13 cellular contexts compared by ENCODE assay signal in genomic region chr2:190340369-190340768, GRCh38. TPM values are rescaled to one million over a fixed set of nuclear protein-coding genes. Genes with fewer than 3 reads are reported as not detected.
DNase-seq lines count a peak whose midpoint lies in the region; ATAC-seq and TF ChIP-seq lines count a peak whose summit lies in the region.
"Had no signal": no experiment of that assay in that cellular context is flagged by ENCODE, and none has a peak within 500 bp of the region (broad histone marks: within the 10 kb centered on the region; RNA-seq: fewer than 3 reads in every experiment).

No MANE protein-coding gene starts in this region.

- peaks cover 2% of the 10 kb centered on the region for H3K36me3 Mint-ChIP-seq in activated CD8-positive, alpha-beta memory T cell treated with anti-CD3 and anti-CD28 coated beads, Interleukin-2, amount 10 ng/mL, durations not matched to agents 7 days and 5 days
- H3K36me3 Mint-ChIP-seq: stimulated activated memory B cell treated with anti-CD40 and anti-IgM and Interleukin-4, amounts not matched to agents 10 μg/mL and 1 μg/mL and 100 μg/mL, for 72 hours had no signal

- CTCF ChIA-PET in activated CD8-positive, alpha-beta memory T cell treated with anti-CD3 and anti-CD28 coated beads, Interleukin-2, amount 10 ng/mL, durations not matched to agents 7 days and 5 days (lab: Charles Lee): no interaction called here

- H3K27me3 ChIP-seq in DND-41 (ENCODE audit: insufficient read depth, low read length, poor library complexity) (no peaks in the 10 kb centered on the region), WERI-Rb-1 (ENCODE audit: insufficient read depth, low read depth, severe bottlenecking) (no peaks in the 10 kb centered on the region)
- H3K27me3 ChIP-seq: gastroesophageal sphincter had no signal

- no peak overlapping the region for H3K4me3 Mint-ChIP-seq in activated CD8-positive, alpha-beta memory T cell treated with anti-CD3 and anti-CD28 coated beads, Interleukin-2, amount 10 ng/mL, durations not matched to agents 7 days and 5 days
- H3K4me3 Mint-ChIP-seq: stimulated activated memory B cell treated with anti-CD40 and anti-IgM and Interleukin-4, amounts not matched to agents 10 μg/mL and 1 μg/mL and 100 μg/mL, for 72 hours had no signal

- no peak overlapping the region for H3K27ac Mint-ChIP-seq in activated CD8-positive, alpha-beta memory T cell treated with anti-CD3 and anti-CD28 coated beads, Interleukin-2, amount 10 ng/mL, durations not matched to agents 7 days and 5 days
- H3K27ac Mint-ChIP-seq: stimulated activated memory B cell treated with anti-CD40 and anti-IgM and Interleukin-4, amounts not matched to agents 10 μg/mL and 1 μg/mL and 100 μg/mL, for 72 hours had no signal

- peak; percentile 24; the same call in 1 of the 3 replicates for ATAC-seq in DND-41 (ENCODE audit: insufficient read depth, low read depth)
- ATAC-seq in activated CD8-positive, alpha-beta memory T cell treated with anti-CD3 and anti-CD28 coated beads, Interleukin-2, amount 10 ng/mL, durations not matched to agents 7 days and 5 days: no peak
- ATAC-seq: gastroesophageal sphincter; stimulated activated memory B cell treated with anti-CD40 and anti-IgM and Interleukin-4, amounts not matched to agents 10 μg/mL and 1 μg/mL and 100 μg/mL, for 72 hours had no signal

- H2AFZ ChIP-seq in DND-41 (ENCODE audit: low read depth, low read length): no peak overlapping the region

- no peak overlapping the region for H3K4me2 ChIP-seq in DND-41 (ENCODE audit: insufficient read depth, low read length)

- H3K36me3 ChIP-seq in DND-41 (ENCODE audit: insufficient read depth, low read length) (no peaks in the 10 kb centered on the region), WERI-Rb-1 (no peaks in the 10 kb centered on the region)
- H3K36me3 ChIP-seq: gastroesophageal sphincter had no signal

- H3K4me1 ChIP-seq in DND-41 (ENCODE audit: insufficient read depth, low read length): no peaks in the 10 kb centered on the region

- H3K27me3 Mint-ChIP-seq in activated CD8-positive, alpha-beta memory T cell treated with anti-CD3 and anti-CD28 coated beads, Interleukin-2, amount 10 ng/mL, durations not matched to agents 7 days and 5 days: peaks cover 5% of the 10 kb centered on the region
- H3K27me3 Mint-ChIP-seq: stimulated activated memory B cell treated with anti-CD40 and anti-IgM and Interleukin-4, amounts not matched to agents 10 μg/mL and 1 μg/mL and 100 μg/mL, for 72 hours had no signal

- no peak overlapping the region for H3K27ac ChIP-seq in DND-41 (ENCODE audit: low read length)
- no peak overlapping the region for H3K27ac ChIP-seq in WERI-Rb-1
- H3K27ac ChIP-seq: gastroesophageal sphincter, SK-N-MC had no signal

- H3K79me2 ChIP-seq in DND-41 (ENCODE audit: insufficient read depth, low read length): no peaks in the 10 kb centered on the region

- no peaks in the 10 kb centered on the region for H3K9me3 Mint-ChIP-seq in activated CD8-positive, alpha-beta memory T cell treated with anti-CD3 and anti-CD28 coated beads, Interleukin-2, amount 10 ng/mL, durations not matched to agents 7 days and 5 days (ENCODE audit: low read depth)
- H3K9me3 Mint-ChIP-seq: stimulated activated memory B cell treated with anti-CD40 and anti-IgM and Interleukin-4, amounts not matched to agents 10 μg/mL and 1 μg/mL and 100 μg/mL, for 72 hours had no signal

- H3K4me3 ChIP-seq in DND-41 (ENCODE audit: low read depth in 1 of 2, low read length in 2 of 2): no peak overlapping the region
- no peak overlapping the region for H3K4me3 ChIP-seq in foreskin fibroblast (ENCODE audit: low read depth in 1 of 2, low read length in 2 of 2)
- H3K4me3 ChIP-seq in WERI-Rb-1 (ENCODE audit: low read depth, low read length): no peak overlapping the region
- H3K4me3 ChIP-seq: gastroesophageal sphincter, SK-N-MC had no signal

- no peak overlapping the region for H3K9ac ChIP-seq in DND-41 (ENCODE audit: low read depth, low read length)

- peaks cover 10% of the 10 kb centered on the region for H3K4me1 Mint-ChIP-seq in activated CD8-positive, alpha-beta memory T cell treated with anti-CD3 and anti-CD28 coated beads, Interleukin-2, amount 10 ng/mL, durations not matched to agents 7 days and 5 days

- no peaks in the 10 kb centered on the region for H4K20me1 ChIP-seq in DND-41 (ENCODE audit: insufficient read depth, low read length)

- TF ChIP-seq CTCF in DND-41 (IDR thresholded peaks at IDR 0.05; ENCODE audit: borderline replicate concordance, extremely low read depth, low read length, poor library complexity, severe bottlenecking) (no peak), foreskin fibroblast (IDR thresholded peaks at IDR 0.05; ENCODE audit: low read depth, low read length) (no peak), WERI-Rb-1 (IDR thresholded peaks at IDR 0.05; ENCODE audit: low read depth, low read length) (no peak)

- H3K9me3 ChIP-seq in DND-41 (ENCODE audit: insufficient read depth, low read length, severe bottlenecking) (no peaks in the 10 kb centered on the region), WERI-Rb-1 (ENCODE audit: severe bottlenecking) (no peaks in the 10 kb centered on the region)
- H3K9me3 ChIP-seq: gastroesophageal sphincter had no signal

- DNase-seq in DND-41 (no peak), HCEC 1CT (peak; percentile 31), RKO (ENCODE audit: low spot score) (peak; percentile 72), foreskin fibroblast (peak; percentile 26 to 44), COLO668 (lab: John Stamatoyannopoulos, UW; ENCODE audit: unreplicated experiment) (no peak), WERI-Rb-1 (no peak)
- DNase-seq in activated CD8-positive, alpha-beta memory T cell treated with anti-CD3 and anti-CD28 coated beads, Interleukin-2, amount 10 ng/mL, durations not matched to agents 7 days and 5 days: no peak
- DNase-seq: activated naive CD4-positive, alpha-beta T cell treated with anti-CD3 and anti-CD28 coated beads, Interleukin-2, amount 50 U/mL, for 16 hours; DMS79 treated with DMSO at 0.1 percent for 48 hours; NCI-H1092 had no signal

RNA-seq across cellular contexts. Expression of gene INPP1, which starts 3.0 kb away (rescaled TPM):
- total RNA-seq in activated CD8-positive, alpha-beta memory T cell treated with anti-CD3 and anti-CD28 coated beads, Interleukin-2, amount 10 ng/mL, durations not matched to agents 7 days and 5 days: 10 to 100 TPM; 13.7 to 18.9 TPM

RNA-seq across cellular contexts. Expression of gene HIBCH, which starts 20.7 kb away (rescaled TPM):
- total RNA-seq in activated CD8-positive, alpha-beta memory T cell treated with anti-CD3 and anti-CD28 coated beads, Interleukin-2, amount 10 ng/mL, durations not matched to agents 7 days and 5 days: 10 to 100 TPM; 17.2 to 18.7 TPM

Comparison
In these comparisons a context has a peak if more than half of its experiments do, and no peak if none do; other contexts are left out.
1. DNase-seq: peak in HCEC 1CT (single experiment), RKO (single experiment) and foreskin fibroblast (2 of 2); none in DND-41 (single experiment), activated CD8-positive, alpha-beta memory T cell treated with anti-CD3 and anti-CD28 coated beads, Interleukin-2, amount 10 ng/mL, durations not matched to agents 7 days and 5 days (single experiment), COLO668 (single experiment) and WERI-Rb-1 (single experiment).